Comparison of ENCODE assay signal across 8 cellular contexts in the genomic region with DNA sequence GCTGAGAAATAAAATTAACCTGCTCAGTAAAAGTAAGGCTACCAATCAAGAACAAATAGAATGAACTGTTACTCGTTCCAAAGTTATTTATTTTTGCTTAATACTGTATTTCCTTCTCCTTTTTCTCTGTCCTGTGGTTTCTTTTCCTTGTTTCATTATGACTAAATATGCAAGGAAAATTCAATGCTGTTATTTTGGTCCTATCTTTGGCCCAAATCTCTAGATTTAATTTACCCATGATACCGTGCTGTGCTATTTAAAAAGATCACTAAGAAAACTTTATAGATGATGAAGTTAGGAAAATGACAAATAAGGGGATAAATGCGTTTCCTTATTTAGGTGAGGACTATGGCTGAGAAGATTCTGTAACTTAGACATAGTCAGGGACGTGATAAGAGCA. TPM values are rescaled to one million over a fixed set of nuclear protein-coding genes. Genes with fewer than 3 reads are reported as not detected.
DNase-seq lines count a peak whose midpoint lies in the region; ATAC-seq, FAIRE-seq and TF ChIP-seq lines count a peak whose summit lies in the region.

No MANE protein-coding gene starts in this region.

- intact Hi-C loops in left cardiac atrium (cut with DNase I): no loop called here
- intact Hi-C loops in activated CD4-positive, alpha-beta memory T cell treated with anti-CD3 and anti-CD28 coated beads for 36 hours (cut with micrococcal nuclease): no loop called here
- intact Hi-C loops in HepG2 (cut with micrococcal nuclease; ENCODE audit: unreplicated experiment): no loop called here
- intact Hi-C loops in upper lobe of right lung (cut with DNase I): loop anchor here (10.0 kb wide), 1 partner anchor 49 kb away; no protein-coding TSS in a partner anchor

- no peak for TF ChIP-seq RAD21 in HepG2 (CRISPR knock-in tag; IDR thresholded peaks at IDR 0.05)

- no peak for TF ChIP-seq POLR2A in HepG2 (IDR thresholded peaks at IDR 0.05; ENCODE audit: insufficient read depth in 1 of 2, low read depth in 2 of 2, low read length in 2 of 2)

- H3K36me3 ChIP-seq in right atrium auricular region (no peaks in the 10 kb centered on the region), HepG2 (replicated peaks in 1 of 2; ENCODE audit: control insufficient read depth in 1 of 2, insufficient read depth in 2 of 2, low read length in 2 of 2) (peaks cover 2 to 31% of the 10 kb centered on the region in 2 experiments; a peak in 4 of 5 replicates), upper lobe of right lung (no peaks in the 10 kb centered on the region)

- 90% methylated on average over 4 of the region's 4 CpGs for WGBS in HepG2 (ENCODE audit: low lambda C conversion rate)

- TF ChIP-seq EP300 in HepG2 (IDR thresholded peaks at IDR 0.05; ENCODE audit: low read depth in 2 of 2, low read length in 2 of 2) (no peak), HepG2 (CRISPR knock-in tag; IDR thresholded peaks at IDR 0.05; ENCODE audit: borderline replicate concordance) (no peak)

- H4K20me1 ChIP-seq in HepG2 (ENCODE audit: insufficient read depth, low read length): peaks cover 3% of the 10 kb centered on the region; the same call in 1 of the 2 replicates

- ATAC-seq in left cardiac atrium (no peak), HepG2 (no peak), upper lobe of right lung (no peak)

- H3K79me2 ChIP-seq in HepG2 (ENCODE audit: insufficient read depth, low read length): peaks cover 14% of the 10 kb centered on the region

- H3K27ac ChIP-seq in right atrium auricular region: peak overlapping the region; percentile 23 to 43
- peak overlapping the region; percentile 41 for H3K27ac ChIP-seq in HepG2 (ENCODE audit: extremely low read length, insufficient read depth, low read length)
- H3K27ac ChIP-seq in upper lobe of right lung: peak overlapping the region; percentile 20

- peaks cover 5% of the 10 kb centered on the region for H3K36me3 Mint-ChIP-seq in activated CD4-positive, alpha-beta memory T cell treated with anti-CD3 and anti-CD28 coated beads for 36 hours

- no peaks in the 10 kb centered on the region for H3K27me3 Mint-ChIP-seq in activated CD4-positive, alpha-beta memory T cell treated with anti-CD3 and anti-CD28 coated beads for 36 hours

- TF ChIP-seq CTCF in right atrium auricular region (IDR thresholded peaks at IDR 0.05) (no peak), HepG2 (CRISPR knock-in tag; IDR thresholded peaks at IDR 0.05) (no peak), upper lobe of right lung (IDR thresholded peaks at IDR 0.05) (no peak)

- H3K4me1 ChIP-seq in right atrium auricular region (peaks cover 0 to 52% of the 10 kb centered on the region in 2 donors), HepG2 (ENCODE audit: insufficient read depth, low read length) (peaks cover 36% of the 10 kb centered on the region), upper lobe of right lung (peaks cover 25% of the 10 kb centered on the region)

- peaks cover 83% of the 10 kb centered on the region for H3K4me1 Mint-ChIP-seq in activated CD4-positive, alpha-beta memory T cell treated with anti-CD3 and anti-CD28 coated beads for 36 hours (ENCODE audit: low read depth)

- H3K27ac Mint-ChIP-seq in activated CD4-positive, alpha-beta memory T cell treated with anti-CD3 and anti-CD28 coated beads for 36 hours: peak overlapping the region; percentile 89

- no peak for DNase-seq in right atrium auricular region (ENCODE audit: low spot score)
- no peak for DNase-seq in left cardiac atrium
- DNase-seq in activated CD4-positive, alpha-beta memory T cell treated with anti-CD3 and anti-CD28 coated beads for 36 hours: no peak
- DNase-seq in HepG2 (ENCODE audit: low spot score): no peak
- no peak for DNase-seq in upper lobe of right lung
- DNase-seq in NCI-H2081 (lab: John Stamatoyannopoulos, UW): no peak
- no peak for DNase-seq in NCI-H510A treated with DMSO at 0.1 percent for 48 hours (lab: John Stamatoyannopoulos, UW)
- DNase-seq in H4 (ENCODE audit: low spot score): no peak

- no peak overlapping the region for H2AFZ ChIP-seq in HepG2 (ENCODE audit: low read length)

- no peaks in the 10 kb centered on the region for H3K9me3 Mint-ChIP-seq in activated CD4-positive, alpha-beta memory T cell treated with anti-CD3 and anti-CD28 coated beads for 36 hours

- H3K9ac ChIP-seq in HepG2 (ENCODE audit: insufficient read depth, low read depth, low read length): no peak overlapping the region

- POLR2A ChIA-PET in activated CD4-positive, alpha-beta memory T cell treated with anti-CD3 and anti-CD28 coated beads for 36 hours (lab: Charles Lee): interaction anchor here (1.2 to 2.0 kb wide), 4 partner anchors 10 to 197 kb away, joined by 3 to 19 read pairs (median 6); no protein-coding TSS in a partner anchor
- POLR2A ChIA-PET in HepG2 (lab: Yijun Ruan, JAX): no interaction called here

- CTCF ChIA-PET in activated CD4-positive, alpha-beta memory T cell treated with anti-CD3 and anti-CD28 coated beads for 36 hours (lab: Charles Lee): interaction anchor here (0.7 to 2.2 kb wide), 5 partner anchors 10 to 197 kb away, joined by 3 to 9 read pairs (median 7); no protein-coding TSS in a partner anchor
- CTCF ChIA-PET in HepG2 (lab: Yijun Ruan, JAX; ENCODE audit: low intra/inter-chr PET ratio, low total read pairs): no interaction called here

- no peak for FAIRE-seq in HepG2 (lab: Jason Lieb, UNC)

- H3K9me3 ChIP-seq in right atrium auricular region (no peaks in the 10 kb centered on the region), HepG2 (ENCODE audit: low read length) (no peaks in the 10 kb centered on the region), upper lobe of right lung (no peaks in the 10 kb centered on the region)

- H3K27me3 ChIP-seq in right atrium auricular region (no peaks in the 10 kb centered on the region), HepG2 (ENCODE audit: control insufficient read depth in 1 of 2, insufficient read depth in 2 of 2, low read length in 2 of 2) (no peaks in the 10 kb centered on the region), upper lobe of right lung (no peaks in the 10 kb centered on the region)

- in situ Hi-C loops in HepG2 (cut with HindIII; ENCODE audit: extremely low pct_ligation_motif_present, low pct_unique_long_range_greater_than_20kb): no loop called here

- no peak overlapping the region for H3K4me2 ChIP-seq in HepG2 (ENCODE audit: low read depth, low read length)

- H3K4me3 ChIP-seq in right atrium auricular region (no peak overlapping the region), HepG2 (replicated peaks in 1 of 3; ENCODE audit: insufficient read depth in 1 of 3, low read depth in 2 of 3, low read length in 3 of 3) (no peak overlapping the region), upper lobe of right lung (no peak overlapping the region)

- no peak overlapping the region for H3K4me3 Mint-ChIP-seq in activated CD4-positive, alpha-beta memory T cell treated with anti-CD3 and anti-CD28 coated beads for 36 hours

- no TSS peak for BruUV-seq in HepG2 (replicated peaks; lab: Mats Ljungman, UMichigan)

TF ChIP-seq in HepG2, 621 proteins besides CTCF, POLR2A, EP300 and RAD21:
- TF ChIP-seq SP5 (CRISPR knock-in tag; IDR thresholded peaks at IDR 0.05; ENCODE audit: borderline replicate concordance, low read depth) (no peak), ZNF264 (CRISPR knock-in tag; IDR thresholded peaks at IDR 0.05) (no peak), MIXL1 (CRISPR knock-in tag; IDR thresholded peaks at IDR 0.05) (no peak), ONECUT2 (CRISPR knock-in tag; IDR thresholded peaks at IDR 0.05) (no peak)
- TF ChIP-seq, protein P1, sequence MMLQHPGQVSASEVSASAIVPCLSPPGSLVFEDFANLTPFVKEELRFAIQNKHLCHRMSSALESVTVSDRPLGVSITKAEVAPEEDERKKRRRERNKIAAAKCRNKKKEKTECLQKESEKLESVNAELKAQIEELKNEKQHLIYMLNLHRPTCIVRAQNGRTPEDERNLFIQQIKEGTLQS (CRISPR knock-in tag; IDR thresholded peaks at IDR 0.05): no peak

RNA-seq across cellular contexts. Expression of a gene that starts 45.3 kb away (rescaled TPM):
- 10 to 100 TPM in 1 of 2 donors, 1 to 10 TPM in 1; 9.6 to 11.8 TPM for total RNA-seq in right atrium auricular region
- total RNA-seq in left cardiac atrium: 10 to 100 TPM; 13.0 to 14.2 TPM
- 10 to 100 TPM; 21.7 to 25.5 TPM for total RNA-seq in activated CD4-positive, alpha-beta memory T cell treated with anti-CD3 and anti-CD28 coated beads for 36 hours
- 56.3 and 65.5 TPM in 2 replicates for total RNA-seq in HepG2 (2016; rRNA removed; fragmentation: Illumina TruSeq; extraction: Trizol)
- total RNA-seq in HepG2 (2016; cell fraction: cytosol; rRNA removed; fragmentation: Illumina TruSeq; extraction: Trizol; ENCODE audit: low read depth): 13.3 and 17.4 TPM in 2 replicates
- 55.3 and 69.7 TPM in 2 replicates for total RNA-seq in HepG2 (2016; cell fraction: insoluble cytoplasmic fraction; rRNA removed; fragmentation: Illumina TruSeq; extraction: Trizol)
- total RNA-seq in HepG2 (2016; cell fraction: membrane; rRNA removed; fragmentation: Illumina TruSeq; extraction: Trizol): 23.5 and 27.3 TPM in 2 replicates
- total RNA-seq in HepG2 (2016; cell fraction: nucleus; rRNA removed; fragmentation: Illumina TruSeq; extraction: Trizol): 62.3 and 63.2 TPM in 2 replicates
- polyA plus RNA-seq in HepG2 (2011; rRNA removed): 19.6 and 29.1 TPM in 2 replicates
- 8.9 and 12.8 TPM in 2 replicates for polyA plus RNA-seq in HepG2 (2011; cell fraction: cytosol; rRNA removed)
- polyA plus RNA-seq in HepG2 (2011; cell fraction: nucleus; rRNA removed): 12.6 and 37.9 TPM in 2 replicates
- 26.6 and 33.0 TPM in 2 replicates for polyA plus RNA-seq in HepG2 (2012)
- polyA plus RNA-seq in HepG2 (2016; cell fraction: cytosol; fragmentation: Illumina TruSeq; extraction: Trizol; ENCODE audit: low read depth): 5.0 and 5.5 TPM in 2 replicates
- 69.4 and 78.5 TPM in 2 replicates for polyA plus RNA-seq in HepG2 (2016; cell fraction: insoluble cytoplasmic fraction; fragmentation: Illumina TruSeq; extraction: Trizol; ENCODE audit: low read depth)
- 13.1 and 14.8 TPM in 2 replicates for polyA plus RNA-seq in HepG2 (2016; cell fraction: membrane; fragmentation: Illumina TruSeq; extraction: Trizol; ENCODE audit: low read depth)
- 69.9 and 72.0 TPM in 2 replicates for polyA plus RNA-seq in HepG2 (2016; cell fraction: nucleus; fragmentation: Illumina TruSeq; extraction: Trizol; ENCODE audit: insufficient read depth, low read depth)
- polyA minus RNA-seq in HepG2 (2011; rRNA and poly(A)+ RNA removed; ENCODE audit: low replicate concordance): 11.4 and 17.2 TPM in 2 replicates
- polyA minus RNA-seq in HepG2 (2011; cell fraction: cytosol; rRNA and poly(A)+ RNA removed): 6.9 and 11.3 TPM in 2 replicates
- polyA minus RNA-seq in HepG2 (2011; cell fraction: nucleus; rRNA and poly(A)+ RNA removed): 51.7 and 63.1 TPM in 2 replicates
- total RNA-seq in upper lobe of right lung: 21.2 TPM
- total RNA-seq in H4 (2014; rRNA removed; shearing (Covaris generic)): 18.9 and 23.9 TPM in 2 replicates
